ENCODE assay signal across 20 cellular contexts in the genomic region with DNA sequence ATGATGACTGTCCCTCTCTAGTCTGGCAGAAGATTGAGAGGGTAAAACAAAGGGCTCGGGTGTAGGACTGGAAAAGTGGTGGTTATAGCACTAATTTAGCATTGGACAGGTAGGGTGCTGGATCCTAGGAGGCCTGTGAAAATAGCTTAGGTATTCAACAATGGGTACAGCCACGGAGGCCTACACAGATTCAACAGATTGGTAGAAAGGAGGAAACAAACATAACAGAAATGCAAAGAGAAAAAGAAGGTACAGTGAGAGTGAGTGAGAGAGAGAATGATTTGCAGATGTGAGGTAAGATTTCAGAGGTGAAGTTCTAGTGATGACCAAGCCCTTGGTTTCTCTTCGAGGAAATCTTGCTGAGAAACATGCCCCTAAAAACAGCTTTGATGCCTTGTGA. TPM values are rescaled to one million over a fixed set of nuclear protein-coding genes. Genes with fewer than 3 reads are reported as not detected.
DNase-seq lines count a peak whose midpoint lies in the region; ATAC-seq and TF ChIP-seq lines count a peak whose summit lies in the region.
"Had no signal": no experiment of that assay in that cellular context is flagged by ENCODE, and none has a peak within 500 bp of the region (broad histone marks: within the 10 kb centered on the region; RNA-seq: fewer than 3 reads in every experiment).

No MANE protein-coding gene starts in this region.

- CTCF ChIA-PET in activated CD8-positive, alpha-beta memory T cell treated with anti-CD3 and anti-CD28 coated beads, Interleukin-2, amount 10 ng/mL, durations not matched to agents 7 days and 5 days (lab: Charles Lee), result interaction anchor here (0.6 to 2.5 kb wide), 7 partner anchors 11 to 285 kb away, joined by 3 to 18 read pairs (median 4); a partner anchor contains a TSS
- CTCF ChIA-PET in CD8-positive, alpha-beta T cell (lab: Charles Lee), result interaction anchor here (0.6 to 1.7 kb wide), 4 partner anchors 31 to 52 kb away, joined by 3 to 9 read pairs (median 4); no protein-coding TSS in a partner anchor
- CTCF ChIA-PET in activated CD8-positive, alpha-beta T cell treated with anti-CD3 and anti-CD28 coated beads for 36 hours (lab: Charles Lee), result interaction anchor here (1.0 to 2.7 kb wide), 5 partner anchors 11 to 51 kb away, joined by 3 to 16 read pairs (median 6); a partner anchor contains a TSS

- TF ChIP-seq CTCF in CD8-positive, alpha-beta T cell (IDR thresholded peaks at IDR 0.05), result no peak
- TF ChIP-seq CTCF in activated CD8-positive, alpha-beta T cell treated with anti-CD3 and anti-CD28 coated beads for 36 hours (IDR thresholded peaks at IDR 0.05), result no peak
- TF ChIP-seq CTCF in transverse colon (IDR thresholded peaks at IDR 0.05), result no peak

- in situ Hi-C loops in transverse colon (cut with MboI; ENCODE audit: low pct_ligation_motif_present in 1 of 4, low pct_unique_long_range_greater_than_20kb in 1 of 4, low sequenced_read_pairs in 3 of 4), result no loop called here

- intact Hi-C loops in CD8-positive, alpha-beta T cell (cut with DNase I, micrococcal nuclease), result no loop called here
- intact Hi-C loops in activated CD8-positive, alpha-beta T cell treated with anti-CD3 and anti-CD28 coated beads for 36 hours (cut with micrococcal nuclease), result no loop called here
- intact Hi-C loops in transverse colon (cut with DNase I; ENCODE audit: low total_unique reads), result no loop called here

- POLR2A ChIA-PET in CD8-positive, alpha-beta T cell (lab: Charles Lee), result interaction anchor here (0.7 to 1.0 kb wide), 2 partner anchors 12 to 51 kb away, joined by 3 read pairs; no protein-coding TSS in a partner anchor
- POLR2A ChIA-PET in activated CD8-positive, alpha-beta T cell treated with anti-CD3 and anti-CD28 coated beads for 36 hours (lab: Charles Lee), result interaction anchor here (0.7 to 2.5 kb wide), 11 partner anchors 20 to 146 kb away, joined by 3 to 8 read pairs (median 4); no protein-coding TSS in a partner anchor

- no peak for TF ChIP-seq POLR2A in transverse colon (IDR thresholded peaks at IDR 0.05)

- no peak for TF ChIP-seq EP300 in transverse colon (IDR thresholded peaks at IDR 0.05; ENCODE audit: low read depth)

- no peaks in the 10 kb centered on the region for H3K27me3 ChIP-seq in CD8-positive, alpha-beta T cell (ENCODE audit: insufficient read depth, low read length)
- no peaks in the 10 kb centered on the region for H3K27me3 ChIP-seq in transverse colon
- H3K27me3 ChIP-seq: BLaER1, right atrium auricular region, vagina had no signal

- H3K27ac ChIP-seq in CD8-positive, alpha-beta T cell (ENCODE audit: low read depth, low read length), result no peak overlapping the region
- H3K27ac ChIP-seq in transverse colon, result no peak overlapping the region
- H3K27ac ChIP-seq: BLaER1, right atrium auricular region, vagina had no signal

- no peaks in the 10 kb centered on the region for H3K27me3 Mint-ChIP-seq in activated CD8-positive, alpha-beta memory T cell treated with anti-CD3 and anti-CD28 coated beads, Interleukin-2, amount 10 ng/mL, durations not matched to agents 7 days and 5 days
- H3K27me3 Mint-ChIP-seq in CD8-positive, alpha-beta T cell (ENCODE audit: low read depth), result no peaks in the 10 kb centered on the region
- no peaks in the 10 kb centered on the region for H3K27me3 Mint-ChIP-seq in activated CD8-positive, alpha-beta T cell treated with anti-CD3 and anti-CD28 coated beads for 36 hours
- no peaks in the 10 kb centered on the region for H3K27me3 Mint-ChIP-seq in effector memory CD8-positive, alpha-beta T cell

- no peaks in the 10 kb centered on the region for H3K9me3 ChIP-seq in CD8-positive, alpha-beta T cell (ENCODE audit: low read length)
- peaks cover 0 to 5% of the 10 kb centered on the region in 2 donors for H3K9me3 ChIP-seq in transverse colon
- H3K9me3 ChIP-seq: right atrium auricular region, vagina had no signal

- H3K36me3 Mint-ChIP-seq in activated CD8-positive, alpha-beta memory T cell treated with anti-CD3 and anti-CD28 coated beads, Interleukin-2, amount 10 ng/mL, durations not matched to agents 7 days and 5 days, result peaks cover 6% of the 10 kb centered on the region
- H3K36me3 Mint-ChIP-seq in CD8-positive, alpha-beta T cell, result no peaks in the 10 kb centered on the region
- H3K36me3 Mint-ChIP-seq in activated CD8-positive, alpha-beta T cell treated with anti-CD3 and anti-CD28 coated beads for 36 hours (ENCODE audit: low read depth), result no peaks in the 10 kb centered on the region
- no peaks in the 10 kb centered on the region for H3K36me3 Mint-ChIP-seq in effector memory CD8-positive, alpha-beta T cell (ENCODE audit: insufficient read depth)

- ATAC-seq in activated CD8-positive, alpha-beta memory T cell treated with anti-CD3 and anti-CD28 coated beads, Interleukin-2, amount 10 ng/mL, durations not matched to agents 7 days and 5 days, result peak; percentile 58
- no peak for ATAC-seq in CD8-positive, alpha-beta T cell
- ATAC-seq in activated CD8-positive, alpha-beta T cell treated with anti-CD3 and anti-CD28 coated beads for 36 hours, result peak; percentile 22
- no peak for ATAC-seq in effector memory CD8-positive, alpha-beta T cell (replicated peaks)
- no peak for ATAC-seq in HG03108 (IDR thresholded peaks at IDR 0.05; ENCODE audit: unreplicated experiment)

- H3K9me3 Mint-ChIP-seq in activated CD8-positive, alpha-beta memory T cell treated with anti-CD3 and anti-CD28 coated beads, Interleukin-2, amount 10 ng/mL, durations not matched to agents 7 days and 5 days (ENCODE audit: low read depth), result no peaks in the 10 kb centered on the region
- peaks cover 2% of the 10 kb centered on the region for H3K9me3 Mint-ChIP-seq in CD8-positive, alpha-beta T cell
- peaks cover 2% of the 10 kb centered on the region for H3K9me3 Mint-ChIP-seq in activated CD8-positive, alpha-beta T cell treated with anti-CD3 and anti-CD28 coated beads for 36 hours
- H3K9me3 Mint-ChIP-seq in effector memory CD8-positive, alpha-beta T cell, result peaks cover 0 to 2% of the 10 kb centered on the region in 2 donors

- H3K36me3 ChIP-seq in CD8-positive, alpha-beta T cell (ENCODE audit: insufficient read depth, low read length), result no peaks in the 10 kb centered on the region
- H3K36me3 ChIP-seq in transverse colon, result no peaks in the 10 kb centered on the region
- H3K36me3 ChIP-seq: BLaER1, right atrium auricular region, vagina had no signal

- peaks cover 50% of the 10 kb centered on the region for H3K4me1 Mint-ChIP-seq in activated CD8-positive, alpha-beta memory T cell treated with anti-CD3 and anti-CD28 coated beads, Interleukin-2, amount 10 ng/mL, durations not matched to agents 7 days and 5 days
- peaks cover 29% of the 10 kb centered on the region for H3K4me1 Mint-ChIP-seq in CD8-positive, alpha-beta T cell (ENCODE audit: low read depth)
- peaks cover 41% of the 10 kb centered on the region for H3K4me1 Mint-ChIP-seq in activated CD8-positive, alpha-beta T cell treated with anti-CD3 and anti-CD28 coated beads for 36 hours (ENCODE audit: low read depth)
- H3K4me1 Mint-ChIP-seq in effector memory CD8-positive, alpha-beta T cell (ENCODE audit: low read depth in 2 of 2), result peaks cover 18 to 44% of the 10 kb centered on the region in 2 donors

- 67 to 75% methylated on average over 3 of the region's 3 CpGs for WGBS in transverse colon (ENCODE audit: low coverage in 1 of 2), 2 donors

- H3K27ac Mint-ChIP-seq in activated CD8-positive, alpha-beta memory T cell treated with anti-CD3 and anti-CD28 coated beads, Interleukin-2, amount 10 ng/mL, durations not matched to agents 7 days and 5 days, result peak overlapping the region; percentile 90
- peak overlapping the region; percentile 32 for H3K27ac Mint-ChIP-seq in CD8-positive, alpha-beta T cell
- H3K27ac Mint-ChIP-seq in activated CD8-positive, alpha-beta T cell treated with anti-CD3 and anti-CD28 coated beads for 36 hours, result peak overlapping the region; percentile 55
- H3K27ac Mint-ChIP-seq in effector memory CD8-positive, alpha-beta T cell, result peak overlapping the region; percentile 7 to 49
- H3K27ac Mint-ChIP-seq: endodermal cell had no signal

- no peaks in the 10 kb centered on the region for H3K4me1 ChIP-seq in CD8-positive, alpha-beta T cell (ENCODE audit: insufficient read depth, low read length)
- no peaks in the 10 kb centered on the region for H3K4me1 ChIP-seq in transverse colon
- H3K4me1 ChIP-seq: BLaER1, right atrium auricular region, vagina had no signal

- peak; percentile 43 for DNase-seq in activated CD8-positive, alpha-beta memory T cell treated with anti-CD3 and anti-CD28 coated beads, Interleukin-2, amount 10 ng/mL, durations not matched to agents 7 days and 5 days
- DNase-seq in activated CD8-positive, alpha-beta memory T cell treated with anti-CD3 and anti-CD28 coated beads for 24 hours, result no peak
- DNase-seq in CD8-positive, alpha-beta T cell, result no peak
- no peak for DNase-seq in activated CD8-positive, alpha-beta T cell treated with anti-CD3 and anti-CD28 coated beads for 36 hours
- DNase-seq in effector memory CD8-positive, alpha-beta T cell, result no peak
- no peak for DNase-seq in transverse colon
- DNase-seq in cortex of kidney (lab: John Stamatoyannopoulos, UW), result no peak
- DNase-seq: activated gamma-delta T cell; DMS 273 treated with DMSO at 0.1 percent for 48 hours; endodermal cell; kidney glomerular epithelial cell; Right ventricle myocardium superior; stimulated activated CD8-positive, alpha-beta memory T cell treated with anti-CD3 and anti-CD28 coated beads, Interleukin-4, amount 100 ng/mL, for 48 hours had no signal

- H3K4me3 ChIP-seq in CD8-positive, alpha-beta T cell (ENCODE audit: low read depth, low read length), result no peak overlapping the region
- no peak overlapping the region for H3K4me3 ChIP-seq in transverse colon
- H3K4me3 ChIP-seq: BLaER1, right atrium auricular region, vagina had no signal

- peak overlapping the region; percentile 38 for H3K4me3 Mint-ChIP-seq in activated CD8-positive, alpha-beta memory T cell treated with anti-CD3 and anti-CD28 coated beads, Interleukin-2, amount 10 ng/mL, durations not matched to agents 7 days and 5 days
- no peak overlapping the region for H3K4me3 Mint-ChIP-seq in CD8-positive, alpha-beta T cell
- no peak overlapping the region for H3K4me3 Mint-ChIP-seq in activated CD8-positive, alpha-beta T cell treated with anti-CD3 and anti-CD28 coated beads for 36 hours
- peak overlapping the region; percentile 10 to 69 for H3K4me3 Mint-ChIP-seq in effector memory CD8-positive, alpha-beta T cell
- H3K4me3 Mint-ChIP-seq: endodermal cell had no signal

RNA-seq across cellular contexts. Expression of a gene that starts 37.9 kb away (rescaled TPM):
- total RNA-seq in activated CD8-positive, alpha-beta memory T cell treated with anti-CD3 and anti-CD28 coated beads, Interleukin-2, amount 10 ng/mL, durations not matched to agents 7 days and 5 days, result not detected
- total RNA-seq in CD8-positive, alpha-beta T cell, result not detected
- not detected for total RNA-seq in activated CD8-positive, alpha-beta T cell treated with anti-CD3 and anti-CD28 coated beads for 36 hours
- total RNA-seq in transverse colon, result 10 to 100 TPM in 1 of 4 donors, 1 to 10 TPM in 2, not detected in 1; 4.6 to 11.7 (median 7.5) TPM
- total RNA-seq: A673; activated CD8-positive, alpha-beta memory T cell treated with anti-CD3 and anti-CD28 coated beads for 36 hours; endodermal cell; lung microvascular endothelial cell had no signal

RNA-seq across cellular contexts. Expression of a gene that starts 49.9 kb away (rescaled TPM):
- 100 to 1,000 TPM in 1 of 2 experiments, 10 to 100 TPM in 1; 77.9 to 102 TPM for total RNA-seq in activated CD8-positive, alpha-beta memory T cell treated with anti-CD3 and anti-CD28 coated beads, Interleukin-2, amount 10 ng/mL, durations not matched to agents 7 days and 5 days
- total RNA-seq in CD8-positive, alpha-beta T cell, result 10 to 100 TPM; 23.1 to 28.5 TPM
- total RNA-seq in activated CD8-positive, alpha-beta T cell treated with anti-CD3 and anti-CD28 coated beads for 36 hours, result 10 to 100 TPM; 84.6 to 99.2 TPM
- 10 to 100 TPM; 22.4 to 50.5 (median 31.2) TPM for total RNA-seq in transverse colon

Comparison
In these comparisons a context has a peak if more than half of its experiments do, and no peak if none do; other contexts are left out.
1. ATAC-seq: peak in activated CD8-positive, alpha-beta memory T cell treated with anti-CD3 and anti-CD28 coated beads, Interleukin-2, amount 10 ng/mL, durations not matched to agents 7 days and 5 days (single experiment) and activated CD8-positive, alpha-beta T cell treated with anti-CD3 and anti-CD28 coated beads for 36 hours (single experiment); none in CD8-positive, alpha-beta T cell (single experiment), effector memory CD8-positive, alpha-beta T cell (single experiment) and HG03108 (single experiment).
2. H3K27ac Mint-ChIP-seq: peak in every context shown above with its lines; median percentile 90 in activated CD8-positive, alpha-beta memory T cell treated with anti-CD3 and anti-CD28 coated beads, Interleukin-2, amount 10 ng/mL, durations not matched to agents 7 days and 5 days; 55 in activated CD8-positive, alpha-beta T cell treated with anti-CD3 and anti-CD28 coated beads for 36 hours; 32 in CD8-positive, alpha-beta T cell; 28 in effector memory CD8-positive, alpha-beta T cell.
3. H3K4me3 Mint-ChIP-seq: peak in activated CD8-positive, alpha-beta memory T cell treated with anti-CD3 and anti-CD28 coated beads, Interleukin-2, amount 10 ng/mL, durations not matched to agents 7 days and 5 days (single experiment) and effector memory CD8-positive, alpha-beta T cell (2 of 2); none in CD8-positive, alpha-beta T cell (single experiment) and activated CD8-positive, alpha-beta T cell treated with anti-CD3 and anti-CD28 coated beads for 36 hours (single experiment).